ENCODE assay signal across 8 cellular contexts in the genomic region with DNA sequence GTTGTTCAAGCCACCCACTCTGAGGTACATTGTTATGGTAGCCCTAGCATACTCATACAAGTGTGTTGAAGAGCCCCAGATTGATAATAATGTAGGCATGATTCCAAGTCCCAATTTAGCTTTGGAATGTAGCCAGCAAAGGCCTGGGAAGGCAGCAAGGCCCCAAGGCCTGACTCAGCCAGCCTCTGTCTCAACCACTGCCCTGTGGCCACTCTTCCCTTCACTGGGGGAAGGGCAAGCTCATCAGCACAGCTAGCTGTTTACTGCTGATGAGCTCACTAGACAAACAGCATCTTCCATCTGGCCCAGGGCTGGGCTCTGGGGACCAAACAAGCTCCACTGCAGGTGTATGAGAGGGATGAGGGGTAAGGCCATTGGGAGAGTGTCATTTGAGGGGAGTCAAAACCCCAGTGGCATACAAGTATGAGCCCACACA. TPM values are rescaled to one million over a fixed set of nuclear protein-coding genes. Genes with fewer than 3 reads are reported as not detected.
A peak's percentile ranks its signal among the peaks of the same experiment; 100 is the strongest.
DNase-seq lines count a peak whose midpoint lies in the region.

No MANE protein-coding gene starts in this region.

- DNase-seq in NCI-H82 (lab: John Stamatoyannopoulos, UW) = peak; percentile 18
- DNase-seq in NCI-H82 treated with DMSO at 0.1 percent for 48 hours (lab: John Stamatoyannopoulos, UW; ENCODE audit: unreplicated experiment) = no peak
- peak; percentile 84 for DNase-seq in SHP77 treated with DMSO at 0.1 percent for 48 hours (lab: John Stamatoyannopoulos, UW)
- DNase-seq in glomerular endothelial cell (ENCODE audit: extremely low read depth, low read depth, low spot score) = peak; percentile 76
- peak; percentile 59 for DNase-seq in ureter (ENCODE audit: low spot score)
- no peak for DNase-seq in activated T-cell treated with anti-CD3 and anti-CD28 coated beads, Interleukin-2, amount 50 U/mL, for 48 hours
- DNase-seq in activated naive CD4-positive, alpha-beta T cell treated with anti-CD3 and anti-CD28 coated beads, Interleukin-2, amount 50 U/mL, for 16 hours = no peak
- DNase-seq in posterior vena cava (ENCODE audit: low spot score) = no peak

- intact Hi-C loops in posterior vena cava (cut with DNase I) = no loop called here

RNA-seq across cellular contexts. Expression of a gene that starts 2.1 kb away (rescaled TPM):
- total RNA-seq in glomerular endothelial cell = 0.82 and 1.8 TPM in 2 replicates
- total RNA-seq in ureter = 102 TPM
- 1 to 10 TPM; 1.8 to 2.7 TPM for total RNA-seq in posterior vena cava

RNA-seq across cellular contexts. Expression of a gene that starts 19.7 kb away (rescaled TPM):
- total RNA-seq in glomerular endothelial cell (7.0 and 9.1 TPM in 2 replicates), ureter (13.8 TPM), posterior vena cava (10 to 100 TPM in 1 of 2 donors, 1 to 10 TPM in 1; 6.4 to 19.1 TPM)

RNA-seq across cellular contexts. Expression of a gene that starts 23.7 kb away (rescaled TPM):
- total RNA-seq in glomerular endothelial cell = 1.1 and 1.5 TPM in 2 replicates
- total RNA-seq in ureter = 3.5 TPM
- 1 to 10 TPM; 1.1 to 1.3 TPM for total RNA-seq in posterior vena cava

RNA-seq across cellular contexts. Expression of a gene that starts 52.2 kb away (rescaled TPM):
- total RNA-seq in glomerular endothelial cell (not detected in 2 replicates), ureter (6.2 TPM), posterior vena cava (1 to 10 TPM; 2.8 to 3.1 TPM)

Comparison
In these comparisons a context has a peak if more than half of its experiments do, and no peak if none do; other contexts are left out.
1. DNase-seq: peak in NCI-H82 (single experiment), SHP77 treated with DMSO at 0.1 percent for 48 hours (single experiment), glomerular endothelial cell (single experiment) and ureter (single experiment); none in NCI-H82 treated with DMSO at 0.1 percent for 48 hours (single experiment), activated T-cell treated with anti-CD3 and anti-CD28 coated beads, Interleukin-2, amount 50 U/mL, for 48 hours (0 of 2), activated naive CD4-positive, alpha-beta T cell treated with anti-CD3 and anti-CD28 coated beads, Interleukin-2, amount 50 U/mL, for 16 hours (single experiment) and posterior vena cava (single experiment).
2. RNA of a gene that starts 2.1 kb away (total RNA-seq): 102 TPM in ureter (single experiment); 1.8 to 2.7 TPM in posterior vena cava and 0.82 to 1.8 TPM in glomerular endothelial cell; every median in the first group is over 10 times any median in the second.